10 cellular contexts compared by ENCODE assay signal in genomic region chr5:92265804-92266203, GRCh38.
"Had no signal": no experiment of that assay in that cellular context is flagged by ENCODE, and none has a peak within 500 bp of the region (broad histone marks: within the 10 kb centered on the region; RNA-seq: fewer than 3 reads in every experiment).

No MANE protein-coding gene starts in this region.

- H3K27ac ChIP-seq: GM23248 had no signal

- H3K36me3 ChIP-seq: HAP-1 had no signal

- FAIRE-seq: H1, H54 had no signal

- ATAC-seq: GM23338, HCT116 had no signal

- H3K4me3 ChIP-seq: GM23248, GM23338, HAP-1 had no signal

- H3K4me2 ChIP-seq: GM23338 had no signal

- H2AFZ ChIP-seq: GM23248, GM23338 had no signal

- H3K9ac ChIP-seq: GM23248 had no signal

- H3K4me3 Mint-ChIP-seq: GM23338, H9, HFFc6 had no signal

- H3K9me3 Mint-ChIP-seq: GM23338, H9 had no signal

- H3K27ac Mint-ChIP-seq: GM23338, H9, HFFc6 had no signal

- DNase-seq: GM23248, GOT3, H7, H9, HFFc6 had no signal

- H3K9me3 ChIP-seq: HAP-1 had no signal
